ENCODE assay signal across 1 cellular context in the genomic region with DNA sequence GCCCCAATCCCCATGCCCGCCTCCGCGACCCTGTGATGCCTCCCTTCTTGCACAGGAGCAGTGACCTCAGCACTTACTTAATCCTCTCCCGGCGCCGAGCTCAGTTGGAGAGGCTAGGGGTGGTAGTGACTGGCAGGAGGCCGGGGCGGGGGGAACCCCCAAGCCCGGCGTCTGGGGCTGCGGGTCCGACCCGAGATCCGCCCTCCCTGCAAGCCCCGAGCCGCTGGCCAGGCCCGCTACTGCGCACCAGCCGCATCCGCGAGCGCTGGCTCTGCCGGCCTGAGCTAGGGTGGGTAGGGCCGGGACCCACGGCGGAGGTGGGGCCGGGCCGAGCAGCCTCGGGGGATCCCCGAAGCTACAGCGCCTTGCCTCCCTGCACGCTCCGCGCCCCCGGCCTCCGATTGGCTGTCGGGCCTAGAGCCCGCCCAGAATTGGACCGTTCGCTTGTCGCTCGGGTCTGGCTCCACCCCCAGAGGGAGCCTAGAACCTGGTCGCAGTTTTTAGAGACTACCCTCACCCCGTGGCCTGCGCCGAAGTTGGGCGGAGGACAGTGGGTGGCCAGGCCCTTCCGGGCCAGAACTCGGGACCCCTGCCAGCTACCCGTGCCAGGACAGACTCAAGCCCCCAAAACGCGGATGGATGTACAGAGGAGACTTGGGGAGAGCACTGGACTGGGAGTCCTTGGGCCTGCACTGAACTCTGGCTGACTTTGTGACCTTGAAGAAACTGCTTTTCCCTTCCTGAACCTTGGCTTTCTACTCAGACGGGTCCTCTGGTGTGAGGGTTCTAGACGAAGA.
TF ChIP-seq lines count a peak whose summit lies in the region.

A gene (minus strand): TSS at position 362 of the 797 bp plus-strand sequence. CDS start 2,048 bp downstream, outside the sequence.

TF ChIP-seq in GM12878, 131 proteins besides CTCF, POLR2A, EP300 and RAD21 (continued from another document and continues in another):
- TF ChIP-seq ZZZ3 (IDR thresholded peaks at IDR 0.05; ENCODE audit: control insufficient read depth, insufficient read length, low read depth), result no peak
- TF ChIP-seq, protein P1, sequence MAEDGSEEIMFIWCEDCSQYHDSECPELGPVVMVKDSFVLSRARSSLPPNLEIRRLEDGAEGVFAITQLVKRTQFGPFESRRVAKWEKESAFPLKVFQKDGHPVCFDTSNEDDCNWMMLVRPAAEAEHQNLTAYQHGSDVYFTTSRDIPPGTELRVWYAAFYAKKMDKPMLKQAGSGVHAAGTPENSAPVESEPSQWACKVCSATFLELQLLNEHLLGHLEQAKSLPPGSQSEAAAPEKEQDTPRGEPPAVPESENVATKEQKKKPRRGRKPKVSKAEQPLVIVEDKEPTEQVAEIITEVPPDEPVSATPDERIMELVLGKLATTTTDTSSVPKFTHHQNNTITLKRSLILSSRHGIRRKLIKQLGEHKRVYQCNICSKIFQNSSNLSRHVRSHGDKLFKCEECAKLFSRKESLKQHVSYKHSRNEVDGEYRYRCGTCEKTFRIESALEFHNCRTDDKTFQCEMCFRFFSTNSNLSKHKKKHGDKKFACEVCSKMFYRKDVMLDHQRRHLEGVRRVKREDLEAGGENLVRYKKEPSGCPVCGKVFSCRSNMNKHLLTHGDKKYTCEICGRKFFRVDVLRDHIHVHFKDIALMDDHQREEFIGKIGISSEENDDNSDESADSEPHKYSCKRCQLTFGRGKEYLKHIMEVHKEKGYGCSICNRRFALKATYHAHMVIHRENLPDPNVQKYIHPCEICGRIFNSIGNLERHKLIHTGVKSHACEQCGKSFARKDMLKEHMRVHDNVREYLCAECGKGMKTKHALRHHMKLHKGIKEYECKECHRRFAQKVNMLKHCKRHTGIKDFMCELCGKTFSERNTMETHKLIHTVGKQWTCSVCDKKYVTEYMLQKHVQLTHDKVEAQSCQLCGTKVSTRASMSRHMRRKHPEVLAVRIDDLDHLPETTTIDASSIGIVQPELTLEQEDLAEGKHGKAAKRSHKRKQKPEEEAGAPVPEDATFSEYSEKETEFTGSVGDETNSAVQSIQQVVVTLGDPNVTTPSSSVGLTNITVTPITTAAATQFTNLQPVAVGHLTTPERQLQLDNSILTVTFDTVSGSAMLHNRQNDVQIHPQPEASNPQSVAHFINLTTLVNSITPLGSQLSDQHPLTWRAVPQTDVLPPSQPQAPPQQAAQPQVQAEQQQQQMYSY (CRISPR knock-in tag; IDR thresholded peaks at IDR 0.05), result no peak
- TF ChIP-seq NFYA (IDR thresholded peaks at IDR 0.05; ENCODE audit: borderline replicate concordance, low read depth, low read length), result peak; percentile 71
- peak; percentile 97 for TF ChIP-seq DPF2 (IDR thresholded peaks at IDR 0.05)
- no peak for TF ChIP-seq EGR1 (IDR thresholded peaks at IDR 0.05; ENCODE audit: borderline replicate concordance in 1 of 2, low read depth in 2 of 2, low read length in 2 of 2)
- TF ChIP-seq, protein P2, sequence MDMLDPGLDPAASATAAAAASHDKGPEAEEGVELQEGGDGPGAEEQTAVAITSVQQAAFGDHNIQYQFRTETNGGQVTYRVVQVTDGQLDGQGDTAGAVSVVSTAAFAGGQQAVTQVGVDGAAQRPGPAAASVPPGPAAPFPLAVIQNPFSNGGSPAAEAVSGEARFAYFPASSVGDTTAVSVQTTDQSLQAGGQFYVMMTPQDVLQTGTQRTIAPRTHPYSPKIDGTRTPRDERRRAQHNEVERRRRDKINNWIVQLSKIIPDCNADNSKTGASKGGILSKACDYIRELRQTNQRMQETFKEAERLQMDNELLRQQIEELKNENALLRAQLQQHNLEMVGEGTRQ (IDR thresholded peaks at IDR 0.05; ENCODE audit: borderline replicate concordance, low read depth, low read length), result no peak
- no peak for TF ChIP-seq MEF2A (IDR thresholded peaks at IDR 0.05; ENCODE audit: insufficient read depth, low read depth, low read length)
- no peak for TF ChIP-seq RCOR1 (conservative IDR thresholded peaks at IDR 0.05; ENCODE audit: low read depth, low read length)
- TF ChIP-seq ATF7 (IDR thresholded peaks at IDR 0.05; ENCODE audit: low read depth), result no peak
- TF ChIP-seq, protein P3, sequence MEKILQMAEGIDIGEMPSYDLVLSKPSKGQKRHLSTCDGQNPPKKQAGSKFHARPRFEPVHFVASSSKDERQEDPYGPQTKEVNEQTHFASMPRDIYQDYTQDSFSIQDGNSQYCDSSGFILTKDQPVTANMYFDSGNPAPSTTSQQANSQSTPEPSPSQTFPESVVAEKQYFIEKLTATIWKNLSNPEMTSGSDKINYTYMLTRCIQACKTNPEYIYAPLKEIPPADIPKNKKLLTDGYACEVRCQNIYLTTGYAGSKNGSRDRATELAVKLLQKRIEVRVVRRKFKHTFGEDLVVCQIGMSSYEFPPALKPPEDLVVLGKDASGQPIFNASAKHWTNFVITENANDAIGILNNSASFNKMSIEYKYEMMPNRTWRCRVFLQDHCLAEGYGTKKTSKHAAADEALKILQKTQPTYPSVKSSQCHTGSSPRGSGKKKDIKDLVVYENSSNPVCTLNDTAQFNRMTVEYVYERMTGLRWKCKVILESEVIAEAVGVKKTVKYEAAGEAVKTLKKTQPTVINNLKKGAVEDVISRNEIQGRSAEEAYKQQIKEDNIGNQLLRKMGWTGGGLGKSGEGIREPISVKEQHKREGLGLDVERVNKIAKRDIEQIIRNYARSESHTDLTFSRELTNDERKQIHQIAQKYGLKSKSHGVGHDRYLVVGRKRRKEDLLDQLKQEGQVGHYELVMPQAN (conservative IDR thresholded peaks at IDR 0.05), result peak; percentile 35; the same call in 1 of the 2 replicates
- no peak for TF ChIP-seq SIN3A (IDR thresholded peaks at IDR 0.05; ENCODE audit: low read depth, low read length)
- TF ChIP-seq, protein P4, sequence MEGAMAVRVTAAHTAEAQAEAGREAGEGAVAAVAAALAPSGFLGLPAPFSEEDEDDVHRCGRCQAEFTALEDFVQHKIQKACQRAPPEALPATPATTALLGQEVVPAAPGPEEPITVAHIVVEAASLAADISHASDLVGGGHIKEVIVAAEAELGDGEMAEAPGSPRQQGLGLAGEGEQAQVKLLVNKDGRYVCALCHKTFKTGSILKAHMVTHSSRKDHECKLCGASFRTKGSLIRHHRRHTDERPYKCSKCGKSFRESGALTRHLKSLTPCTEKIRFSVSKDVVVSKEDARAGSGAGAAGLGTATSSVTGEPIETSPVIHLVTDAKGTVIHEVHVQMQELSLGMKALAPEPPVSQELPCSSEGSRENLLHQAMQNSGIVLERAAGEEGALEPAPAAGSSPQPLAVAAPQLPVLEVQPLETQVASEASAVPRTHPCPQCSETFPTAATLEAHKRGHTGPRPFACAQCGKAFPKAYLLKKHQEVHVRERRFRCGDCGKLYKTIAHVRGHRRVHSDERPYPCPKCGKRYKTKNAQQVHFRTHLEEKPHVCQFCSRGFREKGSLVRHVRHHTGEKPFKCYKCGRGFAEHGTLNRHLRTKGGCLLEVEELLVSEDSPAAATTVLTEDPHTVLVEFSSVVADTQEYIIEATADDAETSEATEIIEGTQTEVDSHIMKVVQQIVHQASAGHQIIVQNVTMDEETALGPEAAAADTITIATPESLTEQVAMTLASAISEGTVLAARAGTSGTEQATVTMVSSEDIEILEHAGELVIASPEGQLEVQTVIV (IDR thresholded peaks at IDR 0.05; ENCODE audit: borderline replicate concordance, partially characterized antibody), result no peak
- TF ChIP-seq, protein P5, sequence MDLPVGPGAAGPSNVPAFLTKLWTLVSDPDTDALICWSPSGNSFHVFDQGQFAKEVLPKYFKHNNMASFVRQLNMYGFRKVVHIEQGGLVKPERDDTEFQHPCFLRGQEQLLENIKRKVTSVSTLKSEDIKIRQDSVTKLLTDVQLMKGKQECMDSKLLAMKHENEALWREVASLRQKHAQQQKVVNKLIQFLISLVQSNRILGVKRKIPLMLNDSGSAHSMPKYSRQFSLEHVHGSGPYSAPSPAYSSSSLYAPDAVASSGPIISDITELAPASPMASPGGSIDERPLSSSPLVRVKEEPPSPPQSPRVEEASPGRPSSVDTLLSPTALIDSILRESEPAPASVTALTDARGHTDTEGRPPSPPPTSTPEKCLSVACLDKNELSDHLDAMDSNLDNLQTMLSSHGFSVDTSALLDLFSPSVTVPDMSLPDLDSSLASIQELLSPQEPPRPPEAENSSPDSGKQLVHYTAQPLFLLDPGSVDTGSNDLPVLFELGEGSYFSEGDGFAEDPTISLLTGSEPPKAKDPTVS (IDR thresholded peaks at IDR 0.05; ENCODE audit: low read depth, low read length), result no peak
- TF ChIP-seq HCFC1 (IDR thresholded peaks at IDR 0.05; ENCODE audit: low read length), result no peak
- no peak for TF ChIP-seq NFIC (IDR thresholded peaks at IDR 0.05; ENCODE audit: low read depth, low read length)
- TF ChIP-seq, protein P6, sequence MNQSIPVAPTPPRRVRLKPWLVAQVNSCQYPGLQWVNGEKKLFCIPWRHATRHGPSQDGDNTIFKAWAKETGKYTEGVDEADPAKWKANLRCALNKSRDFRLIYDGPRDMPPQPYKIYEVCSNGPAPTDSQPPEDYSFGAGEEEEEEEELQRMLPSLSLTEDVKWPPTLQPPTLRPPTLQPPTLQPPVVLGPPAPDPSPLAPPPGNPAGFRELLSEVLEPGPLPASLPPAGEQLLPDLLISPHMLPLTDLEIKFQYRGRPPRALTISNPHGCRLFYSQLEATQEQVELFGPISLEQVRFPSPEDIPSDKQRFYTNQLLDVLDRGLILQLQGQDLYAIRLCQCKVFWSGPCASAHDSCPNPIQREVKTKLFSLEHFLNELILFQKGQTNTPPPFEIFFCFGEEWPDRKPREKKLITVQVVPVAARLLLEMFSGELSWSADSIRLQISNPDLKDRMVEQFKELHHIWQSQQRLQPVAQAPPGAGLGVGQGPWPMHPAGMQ (IDR thresholded peaks at IDR 0.05; ENCODE audit: borderline replicate concordance), result no peak
- no peak for TF ChIP-seq JUNB (IDR thresholded peaks at IDR 0.05)
- TF ChIP-seq MYC (IDR thresholded peaks at IDR 0.05; ENCODE audit: insufficient read depth, insufficient read length, insufficient replicate concordance, low read length, severe bottlenecking), result no peak
- TF ChIP-seq CHD1 (IDR thresholded peaks at IDR 0.05; ENCODE audit: low read depth, low read length), result no peak
- no peak for TF ChIP-seq SUPT20H (IDR thresholded peaks at IDR 0.05; ENCODE audit: borderline replicate concordance, control insufficient read depth, low read depth, low read length)
- peak; percentile 70; the same call in 1 of the 2 replicates for TF ChIP-seq LARP7 (IDR thresholded peaks at IDR 0.05)
- TF ChIP-seq, protein P7, sequence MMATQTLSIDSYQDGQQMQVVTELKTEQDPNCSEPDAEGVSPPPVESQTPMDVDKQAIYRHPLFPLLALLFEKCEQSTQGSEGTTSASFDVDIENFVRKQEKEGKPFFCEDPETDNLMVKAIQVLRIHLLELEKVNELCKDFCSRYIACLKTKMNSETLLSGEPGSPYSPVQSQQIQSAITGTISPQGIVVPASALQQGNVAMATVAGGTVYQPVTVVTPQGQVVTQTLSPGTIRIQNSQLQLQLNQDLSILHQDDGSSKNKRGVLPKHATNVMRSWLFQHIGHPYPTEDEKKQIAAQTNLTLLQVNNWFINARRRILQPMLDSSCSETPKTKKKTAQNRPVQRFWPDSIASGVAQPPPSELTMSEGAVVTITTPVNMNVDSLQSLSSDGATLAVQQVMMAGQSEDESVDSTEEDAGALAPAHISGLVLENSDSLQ (IDR thresholded peaks at IDR 0.05), result peak; percentile 99
- no peak for TF ChIP-seq HDAC6 (IDR thresholded peaks at IDR 0.05; ENCODE audit: unreplicated experiment)
- TF ChIP-seq ZNF217 (IDR thresholded peaks at IDR 0.05), result peak; percentile 97
- no peak for TF ChIP-seq SIX5 (IDR thresholded peaks at IDR 0.05; ENCODE audit: low read depth, low read length, severe bottlenecking)
- TF ChIP-seq PML (IDR thresholded peaks at IDR 0.05; ENCODE audit: low read length), result no peak
- TF ChIP-seq, protein P8, sequence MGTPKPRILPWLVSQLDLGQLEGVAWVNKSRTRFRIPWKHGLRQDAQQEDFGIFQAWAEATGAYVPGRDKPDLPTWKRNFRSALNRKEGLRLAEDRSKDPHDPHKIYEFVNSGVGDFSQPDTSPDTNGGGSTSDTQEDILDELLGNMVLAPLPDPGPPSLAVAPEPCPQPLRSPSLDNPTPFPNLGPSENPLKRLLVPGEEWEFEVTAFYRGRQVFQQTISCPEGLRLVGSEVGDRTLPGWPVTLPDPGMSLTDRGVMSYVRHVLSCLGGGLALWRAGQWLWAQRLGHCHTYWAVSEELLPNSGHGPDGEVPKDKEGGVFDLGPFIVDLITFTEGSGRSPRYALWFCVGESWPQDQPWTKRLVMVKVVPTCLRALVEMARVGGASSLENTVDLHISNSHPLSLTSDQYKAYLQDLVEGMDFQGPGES (IDR thresholded peaks at IDR 0.05), result peak; percentile 89
- TF ChIP-seq, protein P9, sequence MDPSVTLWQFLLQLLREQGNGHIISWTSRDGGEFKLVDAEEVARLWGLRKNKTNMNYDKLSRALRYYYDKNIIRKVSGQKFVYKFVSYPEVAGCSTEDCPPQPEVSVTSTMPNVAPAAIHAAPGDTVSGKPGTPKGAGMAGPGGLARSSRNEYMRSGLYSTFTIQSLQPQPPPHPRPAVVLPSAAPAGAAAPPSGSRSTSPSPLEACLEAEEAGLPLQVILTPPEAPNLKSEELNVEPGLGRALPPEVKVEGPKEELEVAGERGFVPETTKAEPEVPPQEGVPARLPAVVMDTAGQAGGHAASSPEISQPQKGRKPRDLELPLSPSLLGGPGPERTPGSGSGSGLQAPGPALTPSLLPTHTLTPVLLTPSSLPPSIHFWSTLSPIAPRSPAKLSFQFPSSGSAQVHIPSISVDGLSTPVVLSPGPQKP (IDR thresholded peaks at IDR 0.05; ENCODE audit: low read depth, low read length), result no peak
- TF ChIP-seq RFX5 (IDR thresholded peaks at IDR 0.05; ENCODE audit: low read depth, low read length), result peak; percentile 71; the same call in 1 of the 2 replicates
- TF ChIP-seq IKZF2 (IDR thresholded peaks at IDR 0.05), result no peak
- no peak for TF ChIP-seq SMAD1 (IDR thresholded peaks at IDR 0.05; ENCODE audit: low read depth, partially characterized antibody)
- TF ChIP-seq NR2F1 (conservative IDR thresholded peaks at IDR 0.05), result peak; percentile 36; the same call in 1 of the 2 replicates
- no peak for TF ChIP-seq TCF7 (IDR thresholded peaks at IDR 0.05; ENCODE audit: borderline replicate concordance)
- TF ChIP-seq SMAD5 (IDR thresholded peaks at IDR 0.05; ENCODE audit: low read depth), result no peak
- TF ChIP-seq STAT1 (conservative IDR thresholded peaks at IDR 0.05), result no peak
